In the genomic region with DNA sequence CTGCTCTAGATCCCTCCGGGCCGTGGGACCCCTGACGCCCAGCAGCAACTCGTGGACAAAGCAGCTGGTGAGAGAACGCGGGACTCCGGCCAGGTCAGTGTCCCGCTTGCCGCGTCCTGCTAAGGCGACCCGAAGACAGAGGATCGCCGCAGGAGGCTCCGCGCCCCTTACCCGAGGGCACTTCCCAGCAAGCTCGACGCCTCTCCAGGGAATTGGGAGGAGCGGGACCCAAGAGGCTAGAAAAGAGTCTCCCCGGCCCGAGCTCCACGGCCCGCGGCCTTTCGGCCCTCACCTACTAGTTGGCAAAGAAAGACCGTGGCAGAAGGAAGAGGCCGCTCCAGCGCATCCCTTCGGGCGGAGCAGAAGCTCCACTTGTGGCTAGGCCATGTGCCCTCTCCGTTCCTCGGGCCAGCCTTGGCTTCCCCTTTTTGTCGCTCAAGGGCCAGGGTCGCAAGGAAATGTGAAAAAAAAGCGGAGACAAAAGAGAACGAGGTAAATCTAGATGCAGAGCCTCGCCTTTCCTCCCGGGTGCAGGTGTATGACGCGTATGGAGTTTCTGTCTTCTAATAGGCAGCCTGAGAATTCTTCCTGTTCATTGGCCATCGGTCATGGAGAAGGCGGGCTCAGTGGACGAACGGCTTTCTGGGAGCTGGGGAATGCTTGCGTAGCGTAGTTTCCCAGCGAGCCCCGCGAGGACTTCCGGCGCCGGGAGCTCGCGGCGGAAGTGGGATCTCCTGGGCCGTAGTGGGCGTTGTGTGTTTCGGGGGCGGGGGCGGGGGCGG, we compare ENCODE assay signal across 8 cellular contexts. TPM values are rescaled to one million over a fixed set of nuclear protein-coding genes. Genes with fewer than 3 reads are reported as not detected.
DNase-seq lines count a peak whose midpoint lies in the region; FAIRE-seq and TF ChIP-seq lines count a peak whose summit lies in the region.

A gene with protein sequence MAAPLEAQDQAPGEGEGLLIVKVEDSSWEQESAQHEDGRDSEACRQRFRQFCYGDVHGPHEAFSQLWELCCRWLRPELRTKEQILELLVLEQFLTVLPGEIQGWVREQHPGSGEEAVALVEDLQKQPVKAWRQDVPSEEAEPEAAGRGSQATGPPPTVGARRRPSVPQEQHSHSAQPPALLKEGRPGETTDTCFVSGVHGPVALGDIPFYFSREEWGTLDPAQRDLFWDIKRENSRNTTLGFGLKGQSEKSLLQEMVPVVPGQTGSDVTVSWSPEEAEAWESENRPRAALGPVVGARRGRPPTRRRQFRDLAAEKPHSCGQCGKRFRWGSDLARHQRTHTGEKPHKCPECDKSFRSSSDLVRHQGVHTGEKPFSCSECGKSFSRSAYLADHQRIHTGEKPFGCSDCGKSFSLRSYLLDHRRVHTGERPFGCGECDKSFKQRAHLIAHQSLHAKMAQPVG (plus strand): TSS at position 692 of the 782 bp plus-strand sequence. CDS start 2,252 bp downstream, outside the sequence.

- peak within 1 kb of the TSS; percentile 32 for H3K23ac ChIP-seq in neuronal stem cell (ENCODE audit: low read depth, low read length, poor library complexity)

- peak within 1 kb of the TSS; percentile 24 for H3K27ac ChIP-seq in SJSA1
- H3K27ac ChIP-seq in neuronal stem cell (replicated peaks; ENCODE audit: low read length) = peak within 1 kb of the TSS; percentile 85
- H3K27ac ChIP-seq in subcutaneous abdominal adipose tissue (ENCODE audit: low read depth, low read length) = peak within 1 kb of the TSS; percentile 88

- peak within 1 kb of the TSS; percentile 70 for H3K4me3 ChIP-seq in SJSA1
- H3K4me3 ChIP-seq in neuronal stem cell (ENCODE audit: low read length in 2 of 2) = peak within 1 kb of the TSS; percentile 70 to 97
- peak within 1 kb of the TSS; percentile 91 to 99 (median 96) for H3K4me3 ChIP-seq in subcutaneous abdominal adipose tissue (ENCODE audit: low read depth in 1 of 5, low read length in 5 of 5)

- no peaks in the 10 kb centered on the region for H3K27me3 ChIP-seq in SJSA1 (replicated peaks)
- H3K27me3 ChIP-seq in neuronal stem cell (ENCODE audit: control insufficient read depth in 3 of 3, insufficient read depth in 3 of 3, low read depth in 1 of 3, low read length in 3 of 3) = no peaks in the 10 kb centered on the region
- no peaks in the 10 kb centered on the region for H3K27me3 ChIP-seq in subcutaneous abdominal adipose tissue (ENCODE audit: control insufficient read depth in 5 of 5, insufficient read depth in 4 of 5, low read length in 5 of 5)

- H3K36me3 ChIP-seq in SJSA1 = peaks cover 35% of the 10 kb centered on the region
- H3K36me3 ChIP-seq in neuronal stem cell (replicated peaks in 1 of 2; ENCODE audit: control insufficient read depth in 2 of 2, insufficient read depth in 2 of 2, low read length in 2 of 2) = peaks cover 9 to 50% of the 10 kb centered on the region in 2 donors
- peaks cover 0 to 31% (median 20%) of the 10 kb centered on the region in 5 donors for H3K36me3 ChIP-seq in subcutaneous abdominal adipose tissue (ENCODE audit: control insufficient read depth in 5 of 5, insufficient read depth in 5 of 5, low read length in 5 of 5)

- H4K8ac ChIP-seq in neuronal stem cell (ENCODE audit: low read depth, low read length) = no peak within 1 kb of the TSS

- H3K4ac ChIP-seq in neuronal stem cell (ENCODE audit: low read length) = peak within 1 kb of the TSS; percentile 6

- peaks cover 6% of the 10 kb centered on the region for H3K4me1 ChIP-seq in SJSA1 (replicated peaks)
- H3K4me1 ChIP-seq in neuronal stem cell (ENCODE audit: control insufficient read depth in 2 of 2, insufficient read depth in 1 of 2, low read depth in 1 of 2, low read length in 2 of 2) = peaks cover 4 to 9% of the 10 kb centered on the region in 2 donors
- peaks cover 4 to 27% (median 26%) of the 10 kb centered on the region in 5 donors for H3K4me1 ChIP-seq in subcutaneous abdominal adipose tissue (ENCODE audit: control insufficient read depth in 5 of 5, insufficient read depth in 5 of 5, low read length in 5 of 5)

- H3K9me3 ChIP-seq in SJSA1 (replicated peaks) = no peaks in the 10 kb centered on the region
- peaks cover 0 to 2% of the 10 kb centered on the region in 2 donors for H3K9me3 ChIP-seq in neuronal stem cell (replicated peaks in 1 of 2; ENCODE audit: control insufficient read depth in 2 of 2, insufficient read depth in 1 of 2, low read depth in 1 of 2, low read length in 2 of 2)
- no peaks in the 10 kb centered on the region for H3K9me3 ChIP-seq in subcutaneous abdominal adipose tissue (ENCODE audit: control insufficient read depth in 5 of 5, low read length in 5 of 5)

- H4K91ac ChIP-seq in neuronal stem cell (ENCODE audit: low read depth, low read length, poor library complexity) = peak within 1 kb of the TSS; percentile 64

- no peak within 1 kb of the TSS for H2BK12ac ChIP-seq in neuronal stem cell (ENCODE audit: low read length)

- H2AK5ac ChIP-seq in neuronal stem cell (ENCODE audit: low read depth, low read length) = peak within 1 kb of the TSS; percentile 77

- POLR2A ChIA-PET in HEK293T (lab: Yijun Ruan, JAX) = interaction anchor here (0.6 to 4.8 kb wide), 34 partner anchors 9 to 356 kb away, joined by 3 to 78 read pairs (median 4); a partner anchor contains a TSS

- peak within 1 kb of the TSS; percentile 61 for H3K14ac ChIP-seq in neuronal stem cell (ENCODE audit: low read length)

- H2AFZ ChIP-seq in neuronal stem cell (ENCODE audit: low read length) = peak within 1 kb of the TSS; percentile 88

- peak; percentile 96 for DNase-seq in GDM1 (lab: John Stamatoyannopoulos, UW)
- DNase-seq in HEK293T (ENCODE audit: extremely low spot score) = peak; percentile 90
- peak; percentile 97 for DNase-seq in MV-4-11 (lab: John Stamatoyannopoulos, UW)
- peak; percentile 93 to 96 for DNase-seq in SJSA1 (ENCODE audit: low read depth in 1 of 2, low spot score in 2 of 2)
- DNase-seq in activated naive CD4-positive, alpha-beta T cell (lab: John Stamatoyannopoulos, UW) = peak; percentile 67 to 87 (median 76)
- DNase-seq in frontal cortex (ENCODE audit: low spot score in 2 of 2) = peak; percentile 97 to 98
- peak; percentile 97 for DNase-seq in neuronal stem cell (ENCODE audit: low spot score)

- H3K18ac ChIP-seq in neuronal stem cell (ENCODE audit: low read length) = peak within 1 kb of the TSS; percentile 99

- no CpG with 5 or more reads among the region's 62 CpGs for WGBS in neuronal stem cell (ENCODE audit: extremely low coverage in 2 of 2, insufficient read length in 2 of 2, insufficient replicate concordance in 1 of 2), 2 donors

- CTCF ChIA-PET in HEK293T (lab: Yijun Ruan, JAX) = interaction anchor here (1.2 to 1.6 kb wide), 2 partner anchors 15 to 76 kb away, joined by 4 to 5 read pairs; no protein-coding TSS in a partner anchor

- peak within 1 kb of the TSS; percentile 69 for H2BK5ac ChIP-seq in neuronal stem cell (ENCODE audit: low read length)

- peak within 1 kb of the TSS; percentile 69 for H2BK120ac ChIP-seq in neuronal stem cell (ENCODE audit: low read depth, low read length)

- peak within 1 kb of the TSS; percentile 54 for H2BK15ac ChIP-seq in neuronal stem cell (ENCODE audit: low read length)

- peaks cover 6% of the 10 kb centered on the region for H3K79me1 ChIP-seq in neuronal stem cell (ENCODE audit: low read depth, low read length)

- peak; percentile 73 for FAIRE-seq in frontal cortex (lab: Jason Lieb, UNC)

- H3K4me2 ChIP-seq in neuronal stem cell (ENCODE audit: insufficient read depth, low read length, poor library complexity, severe bottlenecking) = peak within 1 kb of the TSS; percentile 92

- H3K9ac ChIP-seq in neuronal stem cell (ENCODE audit: low read depth, low read length, poor library complexity) (peak within 1 kb of the TSS; percentile 99), subcutaneous abdominal adipose tissue (ENCODE audit: low read length in 5 of 5) (peak within 1 kb of the TSS; percentile 68 to 98 (median 92))

TF ChIP-seq in HEK293T, 16 proteins besides CTCF, POLR2A, EP300 and RAD21:
- TF ChIP-seq L3MBTL2 (conservative IDR thresholded peaks at IDR 0.05) (peak; percentile 32), HDGF (IDR thresholded peaks at IDR 0.05; ENCODE audit: borderline replicate concordance) (no peak)
TF ChIP-seq in HEK293T: peak in this region for 1.

RNA-seq across cellular contexts. Expression of the gene that starts here (rescaled TPM):
- 2.6 and 3.8 TPM in 2 replicates for total RNA-seq in SJSA1 (2014; rRNA removed; shearing (Covaris generic))
- 6.9 TPM for total RNA-seq in frontal cortex
- polyA plus RNA-seq in neuronal stem cell (2013, experiment 1 of 2) = 8.2 TPM
- 7.9 TPM for polyA plus RNA-seq in neuronal stem cell (2013, experiment 2 of 2)

Comparison
In these comparisons a context has a peak if more than half of its experiments do, and no peak if none do; other contexts are left out.
1. Peak in every context shown above with its lines: DNase-seq, H3K4me3 ChIP-seq and H3K27ac ChIP-seq.
2. H3K27ac ChIP-seq: peak in every context shown above with its lines; median percentile 88 in subcutaneous abdominal adipose tissue; 85 in neuronal stem cell; 24 in SJSA1.